ENCODE assay signal across 11 cellular contexts in the genomic region with DNA sequence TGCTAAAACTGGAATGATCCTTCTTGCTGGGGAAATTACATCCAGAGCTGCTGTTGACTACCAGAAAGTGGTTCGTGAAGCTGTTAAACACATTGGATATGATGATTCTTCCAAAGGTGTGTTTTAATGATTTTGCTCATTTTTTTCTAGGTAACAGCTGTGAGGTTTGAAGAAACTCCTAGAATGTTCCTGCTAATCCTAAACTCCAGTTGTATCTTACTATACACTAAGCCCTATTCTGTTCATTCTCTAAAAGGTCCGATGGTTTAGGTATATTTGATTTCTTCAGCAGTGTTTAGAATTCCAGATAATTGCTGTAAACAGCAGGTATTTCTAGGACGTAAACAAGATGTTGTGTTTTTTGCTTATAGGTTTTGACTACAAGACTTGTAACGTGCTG. TPM values are rescaled to one million over a fixed set of nuclear protein-coding genes. Genes with fewer than 3 reads are reported as not detected.
A peak's percentile ranks its signal among the peaks of the same experiment; 100 is the strongest.
DNase-seq lines count a peak whose midpoint lies in the region; ATAC-seq and TF ChIP-seq lines count a peak whose summit lies in the region.
"Had no signal": no experiment of that assay in that cellular context is flagged by ENCODE, and none has a peak within 500 bp of the region (broad histone marks: within the 10 kb centered on the region; RNA-seq: fewer than 3 reads in every experiment).

No MANE protein-coding gene starts in this region.

- TF ChIP-seq CTCF in GM12875 (IDR thresholded peaks at IDR 0.05; ENCODE audit: borderline replicate concordance, insufficient read depth, low read depth, low read length) (no peak), fibroblast of pulmonary artery (IDR thresholded peaks at IDR 0.05; ENCODE audit: low read length, missing control alignments) (no peak)

- H3K4me1 Mint-ChIP-seq in T-helper 17 cell, result peaks cover 37% of the 10 kb centered on the region

- H3K9me3 ChIP-seq in T-helper 17 cell (ENCODE audit: control insufficient read depth, low read length, poor library complexity, severe bottlenecking), result no peaks in the 10 kb centered on the region
- H3K9me3 ChIP-seq: adrenal gland had no signal

- H3K4me3 ChIP-seq in GM12875 (ENCODE audit: low read depth, low read length) (peak overlapping the region; percentile 90), fibroblast of pulmonary artery (replicated peaks; ENCODE audit: low read depth, low read length) (peak overlapping the region; percentile 95), skeletal muscle cell (ENCODE audit: low read depth, low read length) (peak overlapping the region; percentile 83)

- DNase-seq in T-helper 17 cell (no peak), fibroblast of pulmonary artery (ENCODE audit: low read depth) (no peak), skeletal muscle cell (ENCODE audit: low read depth) (no peak), NCI-H1417 treated with DMSO at 0.1 percent for 48 hours (lab: John Stamatoyannopoulos, UW) (no peak), GM19238 (ENCODE audit: insufficient read length, low spot score) (no peak), GF-D8 (lab: John Stamatoyannopoulos, UW) (no peak)
- no peak for DNase-seq in activated CD4-positive, CD25-positive, alpha-beta regulatory T cell treated with anti-CD3 and anti-CD28 coated beads, Interleukin-2, amount 50 U/mL, for 72 hours
- DNase-seq: adrenal gland; NCI-H2029; stimulated activated CD4-positive, alpha-beta T cell treated with anti-CD3 and anti-CD28 coated beads, Interleukin-4, amount 100 ng/mL, for 1 hour had no signal

- peaks cover 3% of the 10 kb centered on the region for H3K36me3 Mint-ChIP-seq in T-helper 17 cell (ENCODE audit: low read depth)

- no peak for ATAC-seq in T-helper 17 cell

- H3K27ac Mint-ChIP-seq in T-helper 17 cell, result peak overlapping the region; percentile 94

- H3K4me3 Mint-ChIP-seq in T-helper 17 cell, result peak overlapping the region; percentile 33

- no peaks in the 10 kb centered on the region for H3K27me3 Mint-ChIP-seq in T-helper 17 cell

RNA-seq across cellular contexts. Expression of a gene that starts 2.3 kb away (rescaled TPM):
- 100 to 1,000 TPM in 1 of 2 donors, 10 to 100 TPM in 1; 98.6 to 110 TPM for total RNA-seq in T-helper 17 cell

RNA-seq across cellular contexts. Expression of a gene that starts 20.0 kb away (rescaled TPM):
- 10 to 100 TPM; 15.6 to 17.8 TPM for total RNA-seq in T-helper 17 cell

RNA-seq across cellular contexts. Expression of a gene that starts 36.1 kb away (rescaled TPM):
- 100 to 1,000 TPM in 1 of 2 donors, 10 to 100 TPM in 1; 82.3 to 104 TPM for total RNA-seq in T-helper 17 cell

RNA-seq across cellular contexts. Expression of a gene that starts 43.0 kb away (rescaled TPM):
- 10 to 100 TPM; 38.2 to 39.5 TPM for total RNA-seq in T-helper 17 cell

RNA-seq across cellular contexts. Expression of a gene that starts 54.3 kb away (rescaled TPM):
- 10 to 100 TPM; 42.8 to 43.3 TPM for total RNA-seq in T-helper 17 cell
